ENCODE assay signal across 25 cellular contexts in genomic region chr9:109273869-109274268, GRCh38. TPM values are rescaled to one million over a fixed set of nuclear protein-coding genes. Genes with fewer than 3 reads are reported as not detected.
DNase-seq lines count a peak whose midpoint lies in the region; ATAC-seq and TF ChIP-seq lines count a peak whose summit lies in the region.
"Had no signal": no experiment of that assay in that cellular context is flagged by ENCODE, and none has a peak within 500 bp of the region (broad histone marks: within the 10 kb centered on the region; RNA-seq: fewer than 3 reads in every experiment).

No MANE protein-coding gene starts in this region.

- H4K20me1 ChIP-seq in osteoblast (ENCODE audit: insufficient read depth, low read length) = no peaks in the 10 kb centered on the region
- H4K20me1 ChIP-seq: BLaER1 had no signal

- intact Hi-C loops in Right ventricle myocardium superior (cut with DNase I) = no loop called here
- intact Hi-C loops in Right ventricle myocardium inferior (cut with DNase I) = no loop called here
- intact Hi-C loops in left ventricle myocardium inferior (cut with micrococcal nuclease) = no loop called here

- ATAC-seq in Right ventricle myocardium superior (ENCODE audit: poor library complexity) (peak; percentile 40), Right ventricle myocardium inferior (no peak), GM21576 (IDR thresholded peaks at IDR 0.05; ENCODE audit: unreplicated experiment) (no peak)

- DNase-seq in Right ventricle myocardium superior = no peak
- no peak for DNase-seq in Right ventricle myocardium inferior (ENCODE audit: missing footprints)
- DNase-seq in left ventricle myocardium inferior = no peak
- no peak for DNase-seq in NCI-H1105 (lab: John Stamatoyannopoulos, UW)
- no peak for DNase-seq in osteoblast (ENCODE audit: insufficient read length, low spot score, missing footprints)
- no peak for DNase-seq in T-helper 2 cell
- DNase-seq: ACHN; CD4-positive, alpha-beta T cell; DMS153; GOT3; HCEC 1CT; IMR-90; NCI-H1092 treated with DMSO at 0.1 percent for 48 hours; NCI-H146; NCI-H2029; NCI-H226; NCI-H510A treated with DMSO at 0.1 percent for 48 hours; NCI-H774; NK-92 treated with Interleukin-12 subunit alpha and Interleukin-12 subunit beta, amount 100 ng/mL, for 24 hours had no signal

- H3K36me3 ChIP-seq in left ventricle myocardium inferior (no peaks in the 10 kb centered on the region), muscle layer of duodenum (ENCODE audit: control insufficient read depth in 1 of 2, insufficient read depth in 2 of 2, low read length in 2 of 2) (no peaks in the 10 kb centered on the region), osteoblast (ENCODE audit: insufficient read depth, low read length) (no peaks in the 10 kb centered on the region)
- H3K36me3 ChIP-seq: BLaER1, SJSA1 had no signal

- H3K27ac ChIP-seq in left ventricle myocardium inferior (replicated peaks) = peak overlapping the region; percentile 57
- peak overlapping the region; percentile 1 for H3K27ac ChIP-seq in muscle layer of duodenum (ENCODE audit: low read length)
- H3K27ac ChIP-seq in osteoblast (ENCODE audit: low read depth, low read length) = no peak overlapping the region
- H3K27ac ChIP-seq: 22Rv1, BLaER1, KMS-11, SJSA1 had no signal

- H2AFZ ChIP-seq in osteoblast (ENCODE audit: low read length) = no peak overlapping the region

- H3K9me3 ChIP-seq in left ventricle myocardium inferior (replicated peaks) (no peaks in the 10 kb centered on the region), muscle layer of duodenum (ENCODE audit: control insufficient read depth in 1 of 2, low read length in 2 of 2) (no peaks in the 10 kb centered on the region), osteoblast (ENCODE audit: low read depth, low read length) (no peaks in the 10 kb centered on the region)
- H3K9me3 ChIP-seq: SJSA1 had no signal

- H3K4me1 ChIP-seq in left ventricle myocardium inferior (peaks cover 45% of the 10 kb centered on the region), muscle layer of duodenum (ENCODE audit: control insufficient read depth in 1 of 2, insufficient read depth in 2 of 2, low read length in 2 of 2) (peaks cover 8 to 16% of the 10 kb centered on the region in 2 donors), osteoblast (ENCODE audit: insufficient read depth, low read length) (no peaks in the 10 kb centered on the region)
- H3K4me1 ChIP-seq: SJSA1 had no signal

- H3K79me2 ChIP-seq in osteoblast (ENCODE audit: insufficient read depth, low read length) = no peaks in the 10 kb centered on the region

- H3K4me2 ChIP-seq in osteoblast (ENCODE audit: insufficient read depth, low read length) = no peak overlapping the region
- H3K4me2 ChIP-seq: BLaER1, KMS-11 had no signal

- H3K4me3 ChIP-seq in left ventricle myocardium inferior = no peak overlapping the region
- no peak overlapping the region for H3K4me3 ChIP-seq in muscle layer of duodenum (ENCODE audit: low read depth in 1 of 2, low read length in 2 of 2)
- H3K4me3 ChIP-seq in osteoblast (ENCODE audit: insufficient read depth, low read length) = no peak overlapping the region
- H3K4me3 ChIP-seq: BLaER1, SJSA1 had no signal

- TF ChIP-seq CTCF in left ventricle myocardium inferior (IDR thresholded peaks at IDR 0.05; ENCODE audit: borderline replicate concordance) (no peak), osteoblast (IDR thresholded peaks at IDR 0.05; ENCODE audit: extremely low read depth, low read depth, low read length) (no peak)

- no peaks in the 10 kb centered on the region for H3K27me3 ChIP-seq in left ventricle myocardium inferior (ENCODE audit: low read depth)
- no peaks in the 10 kb centered on the region for H3K27me3 ChIP-seq in muscle layer of duodenum (ENCODE audit: low read depth, low read length)
- peaks cover 3% of the 10 kb centered on the region for H3K27me3 ChIP-seq in osteoblast (ENCODE audit: insufficient read depth, low read length)
- H3K27me3 ChIP-seq: BLaER1, SJSA1 had no signal

RNA-seq across cellular contexts. Expression of gene EPB41L4B, which starts 47.0 kb away (rescaled TPM):
- total RNA-seq in Right ventricle myocardium superior = 9.9 TPM
- total RNA-seq in Right ventricle myocardium inferior = 8.1 TPM
- total RNA-seq in left ventricle myocardium inferior = 13.9 TPM
- 2.1 and 2.2 TPM in 2 replicates for total RNA-seq in osteoblast
- total RNA-seq: CD4-positive, alpha-beta T cell had no signal
